In the genomic region with DNA sequence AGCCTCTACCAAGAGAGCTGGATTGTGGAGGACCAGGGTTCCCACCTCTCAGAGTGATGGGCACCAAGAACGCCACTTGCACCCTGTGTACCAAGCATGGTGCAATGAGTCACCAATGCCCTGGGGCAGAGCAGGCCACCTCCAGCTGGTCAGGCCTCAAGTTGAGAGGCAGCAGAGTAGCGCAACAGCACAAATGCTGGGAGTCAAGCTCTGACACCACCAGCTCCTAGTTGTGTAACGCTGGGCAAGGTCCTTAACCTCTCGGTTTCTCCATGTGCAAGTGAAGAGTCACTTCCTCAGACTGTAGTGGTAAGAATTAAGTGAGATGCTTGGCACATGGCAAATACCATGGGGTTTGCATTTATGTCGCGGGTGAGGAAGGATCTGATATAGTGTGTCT, we compare ENCODE assay signal across 16 cellular contexts. TPM values are rescaled to one million over a fixed set of nuclear protein-coding genes. Genes with fewer than 3 reads are reported as not detected.
DNase-seq lines count a peak whose midpoint lies in the region; ATAC-seq, FAIRE-seq and TF ChIP-seq lines count a peak whose summit lies in the region.
"Had no signal": no experiment of that assay in that cellular context is flagged by ENCODE, and none has a peak within 500 bp of the region (broad histone marks: within the 10 kb centered on the region; RNA-seq: fewer than 3 reads in every experiment).

No MANE protein-coding gene starts in this region.

- intact Hi-C loops in testis (cut with DNase I; ENCODE audit: low total_unique reads), result no loop called here

- TF ChIP-seq CTCF in testis (IDR thresholded peaks at IDR 0.05), result no peak

- peaks cover 15% of the 10 kb centered on the region for H3K36me3 Mint-ChIP-seq in stimulated activated naive CD8-positive, alpha-beta T cell treated with anti-CD3 and anti-CD28 coated beads, Interleukin-15, Interleukin-2, amounts not matched to agents 100 ng/mL and 50 ng/mL, for 24 hours (ENCODE audit: low read depth)
- H3K36me3 Mint-ChIP-seq in immature natural killer cell, result peaks cover 0 to 16% (median 16%) of the 10 kb centered on the region in 3 donors

- H3K27me3 Mint-ChIP-seq in stimulated activated naive CD8-positive, alpha-beta T cell treated with anti-CD3 and anti-CD28 coated beads, Interleukin-15, Interleukin-2, amounts not matched to agents 100 ng/mL and 50 ng/mL, for 24 hours, result no peaks in the 10 kb centered on the region
- peaks cover 0 to 1% (median 0%) of the 10 kb centered on the region in 3 donors for H3K27me3 Mint-ChIP-seq in immature natural killer cell (ENCODE audit: low read depth in 3 of 3)
- H3K27me3 Mint-ChIP-seq: activated naive CD8-positive, alpha-beta T cell had no signal

- peak overlapping the region; percentile 51 for H3K27ac Mint-ChIP-seq in stimulated activated naive CD8-positive, alpha-beta T cell treated with anti-CD3 and anti-CD28 coated beads, Interleukin-15, Interleukin-2, amounts not matched to agents 100 ng/mL and 50 ng/mL, for 24 hours
- H3K27ac Mint-ChIP-seq in immature natural killer cell, result peak overlapping the region; percentile 78 to 100 (median 84)

- no peaks in the 10 kb centered on the region for H3K36me3 ChIP-seq in testis (ENCODE audit: low read depth, missing control alignments)
- H3K36me3 ChIP-seq: prostate gland, vagina had no signal

- TF ChIP-seq POLR2A in testis (IDR thresholded peaks at IDR 0.05), result no peak

- no peak overlapping the region for H3K4me3 ChIP-seq in testis
- H3K4me3 ChIP-seq: mucosa of descending colon, prostate gland, vagina had no signal

- no peaks in the 10 kb centered on the region for H3K4me1 ChIP-seq in testis
- H3K4me1 ChIP-seq: prostate gland had no signal

- no peaks in the 10 kb centered on the region for H3K9me3 ChIP-seq in testis
- H3K9me3 ChIP-seq: mucosa of descending colon, prostate gland, vagina had no signal

- H3K4me3 Mint-ChIP-seq in stimulated activated naive CD8-positive, alpha-beta T cell treated with anti-CD3 and anti-CD28 coated beads, Interleukin-15, Interleukin-2, amounts not matched to agents 100 ng/mL and 50 ng/mL, for 24 hours, result peak overlapping the region; percentile 47
- peak overlapping the region; percentile 9 to 70 (median 65) for H3K4me3 Mint-ChIP-seq in immature natural killer cell

- H3K27ac ChIP-seq in testis, result no peak overlapping the region
- H3K27ac ChIP-seq: prostate gland, vagina had no signal

- peaks cover 95% of the 10 kb centered on the region for H3K4me1 Mint-ChIP-seq in stimulated activated naive CD8-positive, alpha-beta T cell treated with anti-CD3 and anti-CD28 coated beads, Interleukin-15, Interleukin-2, amounts not matched to agents 100 ng/mL and 50 ng/mL, for 24 hours (ENCODE audit: low read depth)
- H3K4me1 Mint-ChIP-seq in immature natural killer cell, result peaks cover 94 to 100% of the 10 kb centered on the region in 2 donors

- 90 to 93% methylated on average over 6 of the region's 6 CpGs for WGBS in testis, 2 donors

- DNase-seq in stimulated activated naive CD8-positive, alpha-beta T cell treated with anti-CD3 and anti-CD28 coated beads, Interleukin-15, Interleukin-2, amounts not matched to agents 100 U/mL and 50 U/mL, for 24 hours, result no peak
- DNase-seq in RPMI7951 (ENCODE audit: low read depth) (peak; percentile 75), immature natural killer cell (no peak), testis (no peak), NCI-H1417 treated with DMSO at 0.1 percent for 48 hours (lab: John Stamatoyannopoulos, UW) (no peak), RCC 7860 (ENCODE audit: low spot score) (no peak), NCI-H1694 (lab: John Stamatoyannopoulos, UW) (no peak)
- DNase-seq: DMS79 treated with DMSO at 0.1 percent for 48 hours, mucosa of descending colon, NCI-H446 had no signal

- no peaks in the 10 kb centered on the region for H3K27me3 ChIP-seq in testis
- H3K27me3 ChIP-seq: vagina had no signal

- no peaks in the 10 kb centered on the region for H3K9me3 Mint-ChIP-seq in stimulated activated naive CD8-positive, alpha-beta T cell treated with anti-CD3 and anti-CD28 coated beads, Interleukin-15, Interleukin-2, amounts not matched to agents 100 ng/mL and 50 ng/mL, for 24 hours
- no peaks in the 10 kb centered on the region for H3K9me3 Mint-ChIP-seq in immature natural killer cell

- ATAC-seq in stimulated activated naive CD8-positive, alpha-beta T cell treated with anti-CD3 and anti-CD28 coated beads, Interleukin-15, Interleukin-2, amounts not matched to agents 100 U/mL and 50 U/mL, for 24 hours, result no peak
- ATAC-seq: mucosa of descending colon had no signal

- FAIRE-seq in RCC 7860 (lab: Jason Lieb, UNC), result no peak
- FAIRE-seq: colon, TTC549 had no signal

RNA-seq across cellular contexts. Expression of gene GFOD1, which starts 25.6 kb away (rescaled TPM):
- 1.8 TPM in 2 replicates for total RNA-seq in RPMI7951 (2014; rRNA removed; shearing (Covaris generic))
- polyA plus RNA-seq in immature natural killer cell (10 to 100 TPM; 22.5 to 68.8 (median 49.3) TPM), testis (ENCODE audit: insufficient read depth, low read depth, low replicate concordance) (2.5 TPM)
- 1 to 10 TPM; 5.0 to 5.4 TPM for total RNA-seq in testis
